In the genomic region with DNA sequence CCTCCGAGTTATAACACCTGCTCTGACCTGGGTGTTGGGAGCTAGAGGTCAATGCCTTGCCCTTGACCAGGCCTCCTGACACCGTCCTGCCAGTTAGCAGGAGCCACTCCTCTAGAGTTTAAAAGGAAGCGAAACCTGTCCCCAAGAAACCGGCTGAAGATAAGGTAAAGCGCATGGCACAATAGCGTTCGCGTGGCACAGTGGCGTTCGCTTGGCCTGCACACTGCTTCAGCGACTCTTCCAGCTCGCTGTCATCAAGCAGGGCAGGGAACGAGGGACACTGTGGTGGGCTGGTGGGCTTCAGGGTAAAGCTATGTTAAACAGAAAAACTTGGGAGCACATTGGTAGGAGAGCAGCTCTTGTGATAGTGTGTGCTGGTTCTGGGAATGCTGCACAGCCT, we compare ENCODE assay signal across 18 cellular contexts. TPM values are rescaled to one million over a fixed set of nuclear protein-coding genes. Genes with fewer than 3 reads are reported as not detected.
"Had no signal": no experiment of that assay in that cellular context is flagged by ENCODE, and none has a peak within 500 bp of the region (broad histone marks: within the 10 kb centered on the region; RNA-seq: fewer than 3 reads in every experiment).

No MANE protein-coding gene starts in this region.

- H3K9me3 ChIP-seq: body of pancreas, esophagus muscularis mucosa, tibial nerve had no signal

- H3K27ac ChIP-seq: esophagus muscularis mucosa, tibial nerve had no signal

- H3K27ac Mint-ChIP-seq: activated CD4-positive, alpha-beta T cell treated with anti-CD3 and anti-CD28 coated beads, Interleukin-2, amount 10 ng/mL, durations not matched to agents 7 days and 5 days; activated naive CD4-positive, alpha-beta T cell treated with anti-CD3 and anti-CD28 coated beads, Interleukin-2, amount 50 U/mL, for 72 hours; activated T-cell treated with anti-CD3 and anti-CD28 coated beads, Interleukin-2, amount 50 U/mL, for 72 hours; mesothelial cell of epicardium; naive thymus-derived CD4-positive, alpha-beta T cell; stimulated activated naive B cell treated with anti-CD40 and anti-IgM and Interleukin-4, amounts not matched to agents 10 μg/mL and 1 μg/mL and 100 μg/mL, for 72 hours had no signal

- H3K27me3 ChIP-seq: body of pancreas, esophagus muscularis mucosa, tibial nerve had no signal

- H3K36me3 Mint-ChIP-seq: activated naive CD4-positive, alpha-beta T cell treated with anti-CD3 and anti-CD28 coated beads, Interleukin-2, amount 50 U/mL, for 72 hours; mesothelial cell of epicardium; naive thymus-derived CD4-positive, alpha-beta T cell; stimulated activated naive B cell treated with anti-CD40 and anti-IgM and Interleukin-4, amounts not matched to agents 10 μg/mL and 1 μg/mL and 100 μg/mL, for 72 hours had no signal

- ATAC-seq: activated naive CD4-positive, alpha-beta T cell treated with anti-CD3 and anti-CD28 coated beads, Interleukin-2, amount 50 U/mL, for 72 hours; activated T-cell treated with anti-CD3 and anti-CD28 coated beads, Interleukin-2, amount 50 U/mL, for 72 hours; naive thymus-derived CD4-positive, alpha-beta T cell; stimulated activated naive B cell treated with anti-CD40 and anti-IgM and Interleukin-4, amounts not matched to agents 10 μg/mL and 1 μg/mL and 100 μg/mL, for 72 hours had no signal

- H3K36me3 ChIP-seq: esophagus muscularis mucosa, tibial nerve had no signal

- FAIRE-seq: colon, TTC549 had no signal

- DNase-seq: activated CD4-positive, alpha-beta T cell treated with anti-CD3 and anti-CD28 coated beads, Interleukin-2, amount 10 ng/mL, durations not matched to agents 7 days and 5 days; activated CD8-positive, alpha-beta memory T cell treated with anti-CD3 and anti-CD28 coated beads, Interleukin-2, amount 50 U/mL, for 48 hours; activated gamma-delta T cell; activated T-cell treated with anti-CD3 and anti-CD28 coated beads, Interleukin-2, amount 50 U/mL, for 72 hours; body of pancreas; caudate nucleus; hypothalamus; naive thymus-derived CD4-positive, alpha-beta T cell; stimulated activated CD4-positive, alpha-beta T cell treated with anti-CD3 and anti-CD28 coated beads, Interleukin-2, amount 100 ng/mL, for 48 hours; stimulated activated naive B cell treated with anti-CD40 and anti-IgM and Interleukin-4, amounts not matched to agents 10 μg/mL and 1 μg/mL and 100 μg/mL, for 72 hours; substantia nigra; T-helper 2 cell had no signal

- H3K9me3 Mint-ChIP-seq: activated CD4-positive, alpha-beta T cell treated with anti-CD3 and anti-CD28 coated beads, Interleukin-2, amount 10 ng/mL, durations not matched to agents 7 days and 5 days; activated naive CD4-positive, alpha-beta T cell treated with anti-CD3 and anti-CD28 coated beads, Interleukin-2, amount 50 U/mL, for 72 hours; activated T-cell treated with anti-CD3 and anti-CD28 coated beads, Interleukin-2, amount 50 U/mL, for 72 hours; mesothelial cell of epicardium; naive thymus-derived CD4-positive, alpha-beta T cell; stimulated activated naive B cell treated with anti-CD40 and anti-IgM and Interleukin-4, amounts not matched to agents 10 μg/mL and 1 μg/mL and 100 μg/mL, for 72 hours had no signal

- H3K4me3 ChIP-seq: body of pancreas, esophagus muscularis mucosa, tibial nerve had no signal

- H3K4me3 Mint-ChIP-seq: activated CD4-positive, alpha-beta T cell treated with anti-CD3 and anti-CD28 coated beads, Interleukin-2, amount 10 ng/mL, durations not matched to agents 7 days and 5 days; activated T-cell treated with anti-CD3 and anti-CD28 coated beads, Interleukin-2, amount 50 U/mL, for 72 hours; mesothelial cell of epicardium; naive thymus-derived CD4-positive, alpha-beta T cell; stimulated activated naive B cell treated with anti-CD40 and anti-IgM and Interleukin-4, amounts not matched to agents 10 μg/mL and 1 μg/mL and 100 μg/mL, for 72 hours had no signal

RNA-seq across cellular contexts. Expression of gene ETV4, which starts 28.2 kb away (rescaled TPM):
- polyA plus RNA-seq: naive thymus-derived CD4-positive, alpha-beta T cell had no signal
